ENCODE assay signal across 1 cellular context in genomic region chr14:33509927-33510535, GRCh38.
TF ChIP-seq lines count a peak whose summit lies in the region.

No MANE protein-coding gene starts in this region.

TF ChIP-seq in SK-N-SH, 30 proteins besides CTCF, POLR2A, EP300 and RAD21 (continued from another document):
- TF ChIP-seq PBX3 (IDR thresholded peaks at IDR 0.05) = peak; percentile 28; the same call in 1 of the 2 replicates
- TF ChIP-seq ELF1 (IDR thresholded peaks at IDR 0.05) = no peak
- no peak for TF ChIP-seq GATA2 (CRISPR knock-in tag; IDR thresholded peaks at IDR 0.05)
- TF ChIP-seq SMC3 (IDR thresholded peaks at IDR 0.05; ENCODE audit: low read depth, low read length) = no peak
- no peak for TF ChIP-seq SIN3A (IDR thresholded peaks at IDR 0.05; ENCODE audit: borderline replicate concordance, low read depth, low read length)
- no peak for TF ChIP-seq TEAD4 (IDR thresholded peaks at IDR 0.05; ENCODE audit: borderline replicate concordance, insufficient read depth)
TF ChIP-seq in SK-N-SH: peak in this region for 4.
